Comparison of ENCODE assay signal across 18 cellular contexts in the genomic region with DNA sequence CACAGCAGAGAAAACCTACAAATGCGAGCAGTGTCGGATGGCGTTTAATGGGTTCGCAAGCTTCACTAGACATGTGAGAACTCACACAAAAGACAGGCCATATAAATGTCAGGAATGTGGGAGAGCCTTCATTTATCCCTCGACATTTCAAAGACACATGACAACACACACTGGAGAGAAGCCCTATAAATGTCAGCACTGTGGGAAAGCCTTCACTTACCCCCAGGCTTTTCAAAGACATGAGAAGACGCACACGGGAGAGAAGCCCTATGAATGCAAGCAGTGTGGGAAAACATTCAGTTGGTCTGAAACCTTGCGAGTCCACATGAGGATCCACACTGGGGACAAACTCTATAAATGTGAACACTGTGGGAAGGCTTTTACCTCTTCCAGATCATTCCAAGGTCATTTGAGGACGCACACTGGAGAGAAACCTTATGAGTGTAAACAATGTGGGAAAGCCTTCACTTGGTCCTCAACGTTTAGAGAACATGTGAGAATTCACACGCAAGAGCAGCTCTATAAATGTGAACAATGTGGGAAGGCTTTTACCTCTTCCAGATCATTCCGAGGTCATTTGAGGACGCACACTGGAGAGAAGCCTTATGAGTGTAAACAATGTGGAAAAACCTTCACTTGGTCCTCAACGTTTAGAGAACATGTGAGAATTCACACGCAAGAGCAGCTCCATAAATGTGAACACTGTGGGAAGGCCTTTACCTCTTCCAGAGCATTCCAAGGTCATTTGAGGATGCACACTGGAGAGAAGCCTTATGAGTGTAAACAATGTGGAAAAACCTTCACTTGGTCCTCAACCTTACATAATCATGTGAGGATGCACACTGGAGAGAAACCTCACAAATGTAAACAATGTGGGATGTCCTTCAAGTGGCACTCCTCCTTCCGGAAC. TPM values are rescaled to one million over a fixed set of nuclear protein-coding genes. Genes with fewer than 3 reads are reported as not detected.
"Had no signal": no experiment of that assay in that cellular context is flagged by ENCODE, and none has a peak within 500 bp of the region (broad histone marks: within the 10 kb centered on the region; RNA-seq: fewer than 3 reads in every experiment).

No MANE protein-coding gene starts in this region.

- FAIRE-seq: urothelium cell line had no signal

- H3K4me1 ChIP-seq: foreskin keratinocyte, thyroid gland had no signal

- H3K4me3 ChIP-seq: thyroid gland had no signal

- H3K27me3 ChIP-seq: brain microvascular endothelial cell, foreskin keratinocyte, thyroid gland had no signal

- DNase-seq: activated CD4-positive, alpha-beta T cell treated with anti-CD3 and anti-CD28 coated beads, Interleukin-2, amount 10 ng/mL, durations not matched to agents 7 days and 5 days; activated CD4-positive, CD25-positive, alpha-beta regulatory T cell; activated CD8-positive, alpha-beta memory T cell treated with anti-CD3 and anti-CD28 coated beads, Interleukin-2, amount 50 U/mL, for 48 hours; activated naive CD8-positive, alpha-beta T cell treated with anti-CD3 and anti-CD28 coated beads for 36 hours; activated T-cell treated with anti-CD3 and anti-CD28 coated beads, Interleukin-2, amount 50 U/mL, for 72 hours; brain microvascular endothelial cell; effector CD8-positive, alpha-beta T cell; foreskin keratinocyte; nucleus accumbens; posterior cingulate gyrus; retina; stimulated activated CD4-positive, alpha-beta T cell treated with anti-CD3 and anti-CD28 coated beads, Interleukin-2, amount 100 ng/mL, for 48 hours; stimulated activated naive B cell treated with anti-CD40 and anti-IgM and Interleukin-4, amounts not matched to agents 10 μg/mL and 1 μg/mL and 100 μg/mL, for 72 hours; thyroid gland had no signal

- H3K27ac ChIP-seq: brain microvascular endothelial cell, foreskin keratinocyte, thyroid gland had no signal

- H3K9me3 ChIP-seq: thyroid gland had no signal

RNA-seq across cellular contexts. Expression of gene ZNF556, which starts 50.4 kb away (rescaled TPM):
- total RNA-seq: activated CD4-positive, alpha-beta T cell treated with anti-CD3 and anti-CD28 coated beads, Interleukin-2, amount 10 ng/mL, durations not matched to agents 7 days and 5 days; activated naive CD8-positive, alpha-beta T cell treated with anti-CD3 and anti-CD28 coated beads for 36 hours; foreskin keratinocyte; mesenteric fat pad; natural killer cell treated with Interleukin-12 subunit alpha and Interleukin-12 subunit beta and Interleukin-15 and Interleukin-18, amount 100 ng/mL, for 72 hours; thyroid gland had no signal
- polyA plus RNA-seq: foreskin keratinocyte had no signal

RNA-seq across cellular contexts. Expression of gene TLE6, which starts 59.8 kb away (rescaled TPM):
- total RNA-seq: skeletal muscle tissue had no signal
